In the genomic region with DNA sequence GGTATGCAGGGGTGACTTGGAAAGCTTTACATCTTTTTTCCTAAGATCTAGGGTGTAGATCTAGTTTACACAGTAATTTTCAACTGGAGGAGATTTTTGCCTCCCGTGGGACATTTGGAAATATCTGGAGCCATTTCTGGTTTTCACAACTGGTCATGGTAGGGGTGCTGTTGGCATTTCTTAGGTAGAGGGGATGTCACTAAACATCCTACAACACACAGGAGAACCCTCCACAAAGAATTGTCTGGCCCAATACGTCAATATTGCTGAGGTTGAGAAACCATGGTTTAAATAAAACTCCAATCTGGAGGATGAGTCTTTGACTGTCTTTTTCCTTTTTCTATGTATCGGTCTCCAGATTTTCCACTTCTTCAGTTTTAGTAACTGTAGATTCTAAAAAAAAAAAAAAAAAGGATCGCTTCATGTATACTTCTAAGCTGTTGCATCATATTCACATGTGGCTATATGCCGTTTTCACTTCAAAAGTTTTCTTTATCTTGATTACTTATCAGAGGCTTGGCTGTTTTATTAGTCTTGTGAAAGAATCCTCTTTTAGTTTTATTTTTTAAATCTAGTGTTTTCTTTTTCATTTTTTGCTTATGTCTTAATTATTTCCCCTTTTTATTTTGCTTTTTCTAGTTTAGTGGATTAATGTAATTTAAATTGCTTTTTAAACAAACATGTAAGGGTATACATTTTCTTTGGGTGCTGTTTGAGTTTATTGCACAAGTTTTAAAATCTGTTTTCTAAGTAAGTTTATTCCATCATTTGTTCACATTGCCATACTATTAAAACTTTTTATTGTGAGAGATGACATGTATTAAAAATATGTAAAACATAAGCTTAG, we compare ENCODE assay signal across 17 cellular contexts. TPM values are rescaled to one million over a fixed set of nuclear protein-coding genes. Genes with fewer than 3 reads are reported as not detected.
A peak's percentile ranks its signal among the peaks of the same experiment; 100 is the strongest.
DNase-seq lines count a peak whose midpoint lies in the region; ATAC-seq, FAIRE-seq and TF ChIP-seq lines count a peak whose summit lies in the region.
"Had no signal": no experiment of that assay in that cellular context is flagged by ENCODE, and none has a peak within 500 bp of the region (broad histone marks: within the 10 kb centered on the region; RNA-seq: fewer than 3 reads in every experiment).

No MANE protein-coding gene starts in this region.

- POLR2A ChIA-PET in A549 (lab: Yijun Ruan, JAX) (no interaction called here), HEK293 (lab: Yijun Ruan, JAX) (no interaction called here)

- DNase-seq in A549 (ENCODE audit: low read depth in 1 of 2, low spot score in 1 of 2), result no peak
- peak; percentile 26 for DNase-seq in SK-N-MC (ENCODE audit: low read depth, low spot score)
- DNase-seq in iris pigment epithelial cell (ENCODE audit: low read depth), result peak; percentile 8
- DNase-seq in WERI-Rb-1, result no peak
- DNase-seq: DMS53; H7; NCI-H1092; NCI-H1694 treated with DMSO at 0.1 percent for 48 hours; NCI-H345; NCI-H69; NK-92 treated with Interleukin-12 subunit alpha and Interleukin-12 subunit beta, amount 100 ng/mL, for 24 hours; PC-3 had no signal

- H3K9me3 ChIP-seq in A549 (no peaks in the 10 kb centered on the region), HEK293 (ENCODE audit: control insufficient read depth, insufficient read depth, low read depth, low read length) (no peaks in the 10 kb centered on the region), SK-N-MC (ENCODE audit: low read depth, low read length) (no peaks in the 10 kb centered on the region), WERI-Rb-1 (ENCODE audit: severe bottlenecking) (no peaks in the 10 kb centered on the region)
- H3K9me3 ChIP-seq: SJSA1 had no signal

- TF ChIP-seq RAD21 in A549 (conservative IDR thresholded peaks at IDR 0.05 in 1 of 2, IDR thresholded peaks at IDR 0.05 in 1 of 2), result no peak

- no peak for TF ChIP-seq EP300 in A549 (IDR thresholded peaks at IDR 0.05)

- H3K4me1 ChIP-seq in A549 (peaks cover 8% of the 10 kb centered on the region; the same call in 1 of the 3 replicates), HEK293 (ENCODE audit: control insufficient read depth, insufficient read depth, low read length) (peaks cover 12% of the 10 kb centered on the region)

- H3K4me2 ChIP-seq in A549, result no peak overlapping the region

- peak overlapping the region; percentile 53 for H3K9ac ChIP-seq in SK-N-MC (ENCODE audit: insufficient read length)

- TF ChIP-seq CTCF in A549 (IDR thresholded peaks at IDR 0.05) (no peak), HEK293 (tag by site-specific recombination; IDR thresholded peaks at IDR 0.05) (no peak), WERI-Rb-1 (IDR thresholded peaks at IDR 0.05; ENCODE audit: low read depth, low read length) (no peak)

- no peak overlapping the region for H3K4me3 ChIP-seq in A549
- H3K4me3 ChIP-seq in HEK293 (ENCODE audit: low read depth, low read length), result no peak overlapping the region
- H3K4me3 ChIP-seq in SK-N-MC, result peak overlapping the region; percentile 19
- no peak overlapping the region for H3K4me3 ChIP-seq in WERI-Rb-1 (ENCODE audit: low read depth, low read length)
- H3K4me3 ChIP-seq: SJSA1 had no signal

- no peak for ATAC-seq in A549
- no peak for ATAC-seq in GM21619 (IDR thresholded peaks at IDR 0.05; ENCODE audit: unreplicated experiment)
- ATAC-seq in GM21529 (IDR thresholded peaks at IDR 0.05; ENCODE audit: unreplicated experiment), result no peak
- ATAC-seq: HepG2, PC-3 had no signal

- FAIRE-seq in A549 (lab: Jason Lieb, UNC), result peak; percentile 7
- FAIRE-seq: HepG2 had no signal

- H3K36me3 ChIP-seq in HEK293 (ENCODE audit: control insufficient read depth in 2 of 2, insufficient read depth in 1 of 2, low read length in 2 of 2) (peaks cover 7 to 14% of the 10 kb centered on the region in 2 experiments), SK-N-MC (ENCODE audit: insufficient read depth, low read length) (no peaks in the 10 kb centered on the region; the same call in 1 of the 2 replicates), WERI-Rb-1 (peaks cover 19% of the 10 kb centered on the region)

- no peaks in the 10 kb centered on the region for H3K27me3 ChIP-seq in WERI-Rb-1 (ENCODE audit: insufficient read depth, low read depth, severe bottlenecking)
- H3K27me3 ChIP-seq: SJSA1 had no signal

- TF ChIP-seq POLR2A in A549 (IDR thresholded peaks at IDR 0.05; ENCODE audit: low read length), result no peak

- H3K27ac ChIP-seq in A549 (no peak overlapping the region), HEK293 (ENCODE audit: extremely low read depth, low read depth, low read length) (no peak overlapping the region), SK-N-MC (peak overlapping the region; percentile 74), WERI-Rb-1 (no peak overlapping the region)
- H3K27ac ChIP-seq: SJSA1 had no signal

- CTCF ChIA-PET in A549 (lab: Yijun Ruan, JAX), result interaction anchor here (0.7 to 1.0 kb wide), 3 partner anchors 118 to 476 kb away, joined by 3 to 4 read pairs (median 3); no protein-coding TSS in a partner anchor
- CTCF ChIA-PET in HEK293 (lab: Yijun Ruan, JAX), result interaction anchor here (0.6 to 0.8 kb wide), 2 partner anchors 33 to 55 kb away, joined by 3 read pairs; no protein-coding TSS in a partner anchor

- 86% methylated on average over 5 of the region's 5 CpGs for WGBS in A549 (ENCODE audit: missing lambda C conversion rate)

TF ChIP-seq in A549, 52 proteins besides CTCF, POLR2A, EP300 and RAD21:
- TF ChIP-seq CEBPB (IDR thresholded peaks at IDR 0.05) (0 out of 4 replicates have a peak, but pooled peaks of 1 of the 2 experiments have one; percentile 4), ZNF302 (CRISPR knock-in tag; IDR thresholded peaks at IDR 0.05) (no peak), SMC3 (IDR thresholded peaks at IDR 0.05) (no peak), POLR2AphosphoS2 (conservative IDR thresholded peaks at IDR 0.05; ENCODE audit: low read length) (no peak)

TF ChIP-seq in HEK293, 187 proteins besides CTCF, POLR2A, EP300 and RAD21 (continues in another document):
- TF ChIP-seq ZBTB21 (tag by site-specific recombination; IDR thresholded peaks at IDR 0.05), result no peak
- no peak for TF ChIP-seq BCL11B (tag by site-specific recombination; IDR thresholded peaks at IDR 0.05; ENCODE audit: low read depth)
- no peak for TF ChIP-seq ZNF747 (tag by site-specific recombination; IDR thresholded peaks at IDR 0.05)
- no peak for TF ChIP-seq ZNF202 (tag by site-specific recombination; IDR thresholded peaks at IDR 0.05; ENCODE audit: borderline replicate concordance)
- no peak for TF ChIP-seq ZNF423 (tag by site-specific recombination; IDR thresholded peaks at IDR 0.05)
- TF ChIP-seq ZNF280D (tag by site-specific recombination; IDR thresholded peaks at IDR 0.05), result no peak
- no peak for TF ChIP-seq ZNF302 (tag by site-specific recombination; IDR thresholded peaks at IDR 0.05; ENCODE audit: low read depth)
- no peak for TF ChIP-seq TRIM28 (IDR thresholded peaks at IDR 0.05; ENCODE audit: borderline replicate concordance, low read length)
- no peak for TF ChIP-seq ZNF324 (tag by site-specific recombination; IDR thresholded peaks at IDR 0.05)
- TF ChIP-seq ZNF398 (tag by site-specific recombination; IDR thresholded peaks at IDR 0.05), result no peak
- no peak for TF ChIP-seq ZNF670 (tag by site-specific recombination; IDR thresholded peaks at IDR 0.05; ENCODE audit: low read depth)

RNA-seq across cellular contexts. Expression of gene UBE2Q2, which starts 21.2 kb away (rescaled TPM):
- polyA plus RNA-seq in A549 (2011; rRNA removed) (41.2 and 50.6 TPM in 2 replicates), A549 (2017; fragmentation: RNase III; extraction: RNeasy Plus Mini Kit Qiagen cat#74134 plus additional on column Dnase treatment) (36.0 to 40.1 TPM (median 36.5 TPM) in 3 replicates)
- 15.2 and 18.2 TPM in 2 replicates for polyA plus RNA-seq in A549 (2012; cell fraction: cytosol; rRNA removed)
- 11.9 and 16.6 TPM in 2 replicates for polyA plus RNA-seq in A549 (2012; cell fraction: nucleus; rRNA removed)
- polyA minus RNA-seq in A549 (2011; rRNA and poly(A)+ RNA removed), result 8.3 and 14.3 TPM in 2 replicates

RNA-seq across cellular contexts. Expression of gene FBXO22, which starts 39.2 kb away (rescaled TPM):
- polyA plus RNA-seq in A549 (2011; rRNA removed) (123 and 133 TPM in 2 replicates), A549 (2017; fragmentation: RNase III; extraction: RNeasy Plus Mini Kit Qiagen cat#74134 plus additional on column Dnase treatment) (74.6 to 76.2 TPM (median 75.1 TPM) in 3 replicates)
- polyA plus RNA-seq in A549 (2012; cell fraction: cytosol; rRNA removed), result 53.2 and 59.2 TPM in 2 replicates
- polyA plus RNA-seq in A549 (2012; cell fraction: nucleus; rRNA removed), result 30.1 and 32.7 TPM in 2 replicates
- 81.7 and 82.0 TPM in 2 replicates for polyA minus RNA-seq in A549 (2011; rRNA and poly(A)+ RNA removed)

Comparison
In these comparisons a context has a peak if more than half of its experiments do, and no peak if none do; other contexts are left out.
1. DNase-seq: peak in SK-N-MC (single experiment) and iris pigment epithelial cell (single experiment); none in A549 (0 of 2) and WERI-Rb-1 (single experiment).